1 cellular context compared by ENCODE assay signal in the genomic region with DNA sequence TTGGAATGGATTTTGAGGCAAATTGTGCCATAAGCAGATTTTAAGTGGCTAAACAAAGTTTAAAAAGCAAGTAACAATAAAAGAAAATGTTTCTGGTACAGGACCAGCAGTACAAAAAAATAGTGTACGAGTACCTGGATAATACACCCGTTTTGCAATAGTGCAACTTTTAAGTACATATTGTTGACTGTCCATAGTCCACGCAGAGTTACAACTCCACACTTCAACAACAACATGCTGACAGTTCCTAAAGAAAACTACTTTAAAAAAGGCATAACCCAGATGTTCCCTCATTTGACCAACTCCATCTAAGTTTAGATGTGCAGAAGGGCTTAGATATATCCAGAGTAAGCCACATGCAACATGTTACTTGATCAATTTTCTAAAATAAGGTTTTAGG.
TF ChIP-seq lines count a peak whose summit lies in the region.

No MANE protein-coding gene starts in this region.

TF ChIP-seq in HepG2, 621 proteins besides CTCF, POLR2A, EP300 and RAD21 (continued from another document and continues in another):
- TF ChIP-seq, protein P1, sequence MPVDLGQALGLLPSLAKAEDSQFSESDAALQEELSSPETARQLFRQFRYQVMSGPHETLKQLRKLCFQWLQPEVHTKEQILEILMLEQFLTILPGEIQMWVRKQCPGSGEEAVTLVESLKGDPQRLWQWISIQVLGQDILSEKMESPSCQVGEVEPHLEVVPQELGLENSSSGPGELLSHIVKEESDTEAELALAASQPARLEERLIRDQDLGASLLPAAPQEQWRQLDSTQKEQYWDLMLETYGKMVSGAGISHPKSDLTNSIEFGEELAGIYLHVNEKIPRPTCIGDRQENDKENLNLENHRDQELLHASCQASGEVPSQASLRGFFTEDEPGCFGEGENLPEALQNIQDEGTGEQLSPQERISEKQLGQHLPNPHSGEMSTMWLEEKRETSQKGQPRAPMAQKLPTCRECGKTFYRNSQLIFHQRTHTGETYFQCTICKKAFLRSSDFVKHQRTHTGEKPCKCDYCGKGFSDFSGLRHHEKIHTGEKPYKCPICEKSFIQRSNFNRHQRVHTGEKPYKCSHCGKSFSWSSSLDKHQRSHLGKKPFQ (CRISPR knock-in tag; IDR thresholded peaks at IDR 0.05; ENCODE audit: insufficient replicate concordance), result no peak
- no peak for TF ChIP-seq ZNF75D (CRISPR knock-in tag; IDR thresholded peaks at IDR 0.05; ENCODE audit: borderline replicate concordance)
- no peak for TF ChIP-seq FOXM1 (CRISPR knock-in tag; IDR thresholded peaks at IDR 0.05)
- peak; percentile 48 for TF ChIP-seq CREM (IDR thresholded peaks at IDR 0.05)
- TF ChIP-seq CREM (CRISPR knock-in tag; IDR thresholded peaks at IDR 0.05), result no peak
- TF ChIP-seq AGO2 (optimal IDR thresholded peaks at IDR 0.05; ENCODE audit: low read depth, low read length), result no peak
- TF ChIP-seq, protein P2, sequence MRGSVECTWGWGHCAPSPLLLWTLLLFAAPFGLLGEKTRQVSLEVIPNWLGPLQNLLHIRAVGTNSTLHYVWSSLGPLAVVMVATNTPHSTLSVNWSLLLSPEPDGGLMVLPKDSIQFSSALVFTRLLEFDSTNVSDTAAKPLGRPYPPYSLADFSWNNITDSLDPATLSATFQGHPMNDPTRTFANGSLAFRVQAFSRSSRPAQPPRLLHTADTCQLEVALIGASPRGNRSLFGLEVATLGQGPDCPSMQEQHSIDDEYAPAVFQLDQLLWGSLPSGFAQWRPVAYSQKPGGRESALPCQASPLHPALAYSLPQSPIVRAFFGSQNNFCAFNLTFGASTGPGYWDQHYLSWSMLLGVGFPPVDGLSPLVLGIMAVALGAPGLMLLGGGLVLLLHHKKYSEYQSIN (CRISPR knock-in tag; IDR thresholded peaks at IDR 0.05; ENCODE audit: borderline replicate concordance), result no peak
- TF ChIP-seq KDM1A (CRISPR knock-in tag; IDR thresholded peaks at IDR 0.05), result no peak
- no peak for TF ChIP-seq PITX1 (CRISPR knock-in tag; IDR thresholded peaks at IDR 0.05)
- TF ChIP-seq ZNF160 (CRISPR knock-in tag; IDR thresholded peaks at IDR 0.05), result no peak
- TF ChIP-seq, protein P3, sequence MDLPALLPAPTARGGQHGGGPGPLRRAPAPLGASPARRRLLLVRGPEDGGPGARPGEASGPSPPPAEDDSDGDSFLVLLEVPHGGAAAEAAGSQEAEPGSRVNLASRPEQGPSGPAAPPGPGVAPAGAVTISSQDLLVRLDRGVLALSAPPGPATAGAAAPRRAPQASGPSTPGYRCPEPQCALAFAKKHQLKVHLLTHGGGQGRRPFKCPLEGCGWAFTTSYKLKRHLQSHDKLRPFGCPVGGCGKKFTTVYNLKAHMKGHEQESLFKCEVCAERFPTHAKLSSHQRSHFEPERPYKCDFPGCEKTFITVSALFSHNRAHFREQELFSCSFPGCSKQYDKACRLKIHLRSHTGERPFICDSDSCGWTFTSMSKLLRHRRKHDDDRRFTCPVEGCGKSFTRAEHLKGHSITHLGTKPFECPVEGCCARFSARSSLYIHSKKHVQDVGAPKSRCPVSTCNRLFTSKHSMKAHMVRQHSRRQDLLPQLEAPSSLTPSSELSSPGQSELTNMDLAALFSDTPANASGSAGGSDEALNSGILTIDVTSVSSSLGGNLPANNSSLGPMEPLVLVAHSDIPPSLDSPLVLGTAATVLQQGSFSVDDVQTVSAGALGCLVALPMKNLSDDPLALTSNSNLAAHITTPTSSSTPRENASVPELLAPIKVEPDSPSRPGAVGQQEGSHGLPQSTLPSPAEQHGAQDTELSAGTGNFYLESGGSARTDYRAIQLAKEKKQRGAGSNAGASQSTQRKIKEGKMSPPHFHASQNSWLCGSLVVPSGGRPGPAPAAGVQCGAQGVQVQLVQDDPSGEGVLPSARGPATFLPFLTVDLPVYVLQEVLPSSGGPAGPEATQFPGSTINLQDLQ (CRISPR knock-in tag; IDR thresholded peaks at IDR 0.05), result no peak
- TF ChIP-seq, protein P4, sequence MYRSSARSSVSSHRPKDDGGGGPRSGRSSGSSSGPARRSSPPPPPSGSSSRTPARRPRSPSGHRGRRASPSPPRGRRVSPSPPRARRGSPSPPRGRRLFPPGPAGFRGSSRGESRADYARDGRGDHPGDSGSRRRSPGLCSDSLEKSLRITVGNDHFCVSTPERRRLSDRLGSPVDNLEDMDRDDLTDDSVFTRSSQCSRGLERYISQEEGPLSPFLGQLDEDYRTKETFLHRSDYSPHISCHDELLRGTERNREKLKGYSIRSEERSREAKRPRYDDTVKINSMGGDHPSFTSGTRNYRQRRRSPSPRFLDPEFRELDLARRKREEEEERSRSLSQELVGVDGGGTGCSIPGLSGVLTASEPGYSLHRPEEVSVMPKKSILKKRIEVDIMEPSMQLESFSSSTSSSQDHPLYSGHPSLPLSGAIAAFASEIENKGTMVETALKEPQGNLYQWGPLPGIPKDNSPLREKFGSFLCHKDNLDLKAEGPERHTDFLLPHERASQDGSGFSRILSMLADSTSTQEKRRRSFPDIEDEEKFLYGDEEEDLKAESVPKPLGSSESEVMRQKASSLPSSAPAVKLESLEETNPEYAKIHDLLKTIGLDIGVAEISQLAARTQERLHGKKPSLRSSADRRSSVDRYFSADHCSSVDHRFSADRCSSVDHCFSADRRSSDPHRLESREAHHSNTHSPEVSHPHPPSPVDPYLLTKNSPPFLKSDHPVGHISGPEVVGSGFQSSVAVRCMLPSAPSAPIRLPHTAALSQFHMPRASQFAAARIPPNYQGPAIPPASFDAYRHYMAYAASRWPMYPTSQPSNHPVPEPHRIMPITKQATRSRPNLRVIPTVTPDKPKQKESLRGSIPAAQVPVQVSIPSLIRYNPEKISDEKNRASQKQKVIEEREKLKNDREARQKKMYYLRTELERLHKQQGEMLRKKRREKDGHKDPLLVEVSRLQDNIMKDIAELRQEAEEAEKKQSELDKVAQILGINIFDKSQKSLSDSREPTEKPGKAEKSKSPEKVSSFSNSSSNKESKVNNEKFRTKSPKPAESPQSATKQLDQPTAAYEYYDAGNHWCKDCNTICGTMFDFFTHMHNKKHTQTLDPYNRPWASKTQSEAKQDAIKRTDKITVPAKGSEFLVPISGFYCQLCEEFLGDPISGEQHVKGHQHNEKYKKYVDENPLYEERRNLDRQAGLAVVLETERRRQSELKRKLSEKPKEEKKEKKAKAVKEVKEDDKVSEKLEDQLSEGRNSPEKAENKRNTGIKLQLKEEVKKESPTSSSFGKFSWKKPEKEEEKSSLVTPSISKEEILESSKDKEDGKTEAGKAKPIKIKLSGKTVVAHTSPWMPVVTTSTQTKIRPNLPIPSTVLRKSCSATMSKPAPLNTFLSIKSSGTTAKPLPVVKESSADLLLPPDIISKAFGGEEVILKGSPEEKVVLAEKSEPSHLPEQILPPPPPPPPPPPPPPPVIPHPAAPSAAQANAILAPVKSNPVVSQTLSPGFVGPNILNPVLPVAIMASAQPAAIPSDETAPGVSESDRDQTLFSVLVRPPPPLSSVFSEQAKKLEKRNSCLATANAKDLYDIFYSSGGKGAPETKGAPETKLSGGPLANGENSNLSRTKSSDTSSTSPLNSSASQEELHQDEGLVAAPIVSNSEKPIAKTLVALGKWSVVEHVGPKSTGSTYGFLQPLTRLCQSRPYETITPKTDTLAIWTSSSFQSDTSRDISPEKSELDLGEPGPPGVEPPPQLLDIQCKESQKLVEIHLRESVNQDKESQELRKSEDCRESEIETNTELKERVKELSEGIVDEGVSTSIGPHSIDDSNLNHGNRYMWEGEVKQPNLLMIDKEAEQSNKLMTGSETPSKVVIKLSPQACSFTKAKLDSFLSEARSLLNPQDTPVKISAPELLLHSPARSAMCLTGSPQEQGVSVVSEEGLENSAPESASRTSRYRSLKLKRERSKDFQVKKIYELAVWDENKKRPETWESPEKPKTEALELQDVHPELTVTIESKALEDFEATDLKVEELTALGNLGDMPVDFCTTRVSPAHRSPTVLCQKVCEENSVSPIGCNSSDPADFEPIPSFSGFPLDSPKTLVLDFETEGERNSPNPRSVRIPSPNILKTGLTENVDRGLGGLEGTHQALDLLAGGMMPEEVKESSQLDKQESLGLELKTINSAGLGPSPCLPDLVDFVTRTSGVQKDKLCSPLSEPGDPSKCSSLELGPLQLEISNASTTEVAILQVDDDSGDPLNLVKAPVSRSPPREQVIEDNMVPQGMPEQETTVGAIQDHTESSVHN (CRISPR knock-in tag; IDR thresholded peaks at IDR 0.05), result no peak
- TF ChIP-seq, protein P5, sequence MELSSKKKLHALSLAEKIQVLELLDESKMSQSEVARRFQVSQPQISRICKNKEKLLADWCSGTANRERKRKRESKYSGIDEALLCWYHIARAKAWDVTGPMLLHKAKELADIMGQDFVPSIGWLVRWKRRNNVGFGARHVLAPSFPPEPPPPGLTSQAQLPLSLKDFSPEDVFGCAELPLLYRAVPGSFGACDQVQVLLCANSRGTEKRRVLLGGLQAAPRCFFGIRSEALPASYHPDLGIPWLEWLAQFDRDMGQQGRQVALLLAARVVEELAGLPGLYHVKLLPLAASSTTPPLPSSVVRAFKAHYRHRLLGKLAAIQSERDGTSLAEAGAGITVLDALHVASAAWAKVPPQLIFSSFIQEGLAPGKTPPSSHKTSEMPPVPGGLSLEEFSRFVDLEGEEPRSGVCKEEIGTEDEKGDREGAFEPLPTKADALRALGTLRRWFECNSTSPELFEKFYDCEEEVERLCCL (CRISPR knock-in tag; IDR thresholded peaks at IDR 0.05; ENCODE audit: borderline replicate concordance), result no peak
- TF ChIP-seq FIP1L1 (IDR thresholded peaks at IDR 0.05; ENCODE audit: borderline replicate concordance, insufficient read depth, low read depth, low read length), result no peak
- TF ChIP-seq, protein P6, sequence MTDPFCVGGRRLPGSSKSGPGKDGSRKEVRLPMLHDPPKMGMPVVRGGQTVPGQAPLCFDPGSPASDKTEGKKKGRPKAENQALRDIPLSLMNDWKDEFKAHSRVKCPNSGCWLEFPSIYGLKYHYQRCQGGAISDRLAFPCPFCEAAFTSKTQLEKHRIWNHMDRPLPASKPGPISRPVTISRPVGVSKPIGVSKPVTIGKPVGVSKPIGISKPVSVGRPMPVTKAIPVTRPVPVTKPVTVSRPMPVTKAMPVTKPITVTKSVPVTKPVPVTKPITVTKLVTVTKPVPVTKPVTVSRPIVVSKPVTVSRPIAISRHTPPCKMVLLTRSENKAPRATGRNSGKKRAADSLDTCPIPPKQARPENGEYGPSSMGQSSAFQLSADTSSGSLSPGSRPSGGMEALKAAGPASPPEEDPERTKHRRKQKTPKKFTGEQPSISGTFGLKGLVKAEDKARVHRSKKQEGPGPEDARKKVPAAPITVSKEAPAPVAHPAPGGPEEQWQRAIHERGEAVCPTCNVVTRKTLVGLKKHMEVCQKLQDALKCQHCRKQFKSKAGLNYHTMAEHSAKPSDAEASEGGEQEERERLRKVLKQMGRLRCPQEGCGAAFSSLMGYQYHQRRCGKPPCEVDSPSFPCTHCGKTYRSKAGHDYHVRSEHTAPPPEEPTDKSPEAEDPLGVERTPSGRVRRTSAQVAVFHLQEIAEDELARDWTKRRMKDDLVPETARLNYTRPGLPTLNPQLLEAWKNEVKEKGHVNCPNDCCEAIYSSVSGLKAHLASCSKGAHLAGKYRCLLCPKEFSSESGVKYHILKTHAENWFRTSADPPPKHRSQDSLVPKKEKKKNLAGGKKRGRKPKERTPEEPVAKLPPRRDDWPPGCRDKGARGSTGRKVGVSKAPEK (CRISPR knock-in tag; IDR thresholded peaks at IDR 0.05; ENCODE audit: borderline replicate concordance), result no peak
- no peak for TF ChIP-seq NKX3-1 (CRISPR knock-in tag; IDR thresholded peaks at IDR 0.05)
- 0 out of 2 replicates have a peak, but pooled peaks have one; percentile 2 for TF ChIP-seq STAG1 (CRISPR knock-in tag; IDR thresholded peaks at IDR 0.05)
- no peak for TF ChIP-seq ZFP82 (CRISPR knock-in tag; IDR thresholded peaks at IDR 0.05; ENCODE audit: borderline replicate concordance)
- no peak for TF ChIP-seq TOPORS (CRISPR knock-in tag; IDR thresholded peaks at IDR 0.05)
- TF ChIP-seq NRL (CRISPR knock-in tag; IDR thresholded peaks at IDR 0.05; ENCODE audit: borderline replicate concordance), result no peak
- no peak for TF ChIP-seq HOXA3 (CRISPR knock-in tag; IDR thresholded peaks at IDR 0.05)
- TF ChIP-seq ZNF83 (CRISPR knock-in tag; IDR thresholded peaks at IDR 0.05; ENCODE audit: borderline replicate concordance), result no peak
- TF ChIP-seq TBX2 (CRISPR knock-in tag; IDR thresholded peaks at IDR 0.05; ENCODE audit: borderline replicate concordance), result no peak
- TF ChIP-seq BCL6 (CRISPR knock-in tag; IDR thresholded peaks at IDR 0.05), result peak; percentile 64
- no peak for TF ChIP-seq RELA (CRISPR knock-in tag; IDR thresholded peaks at IDR 0.05)
- TF ChIP-seq ZKSCAN1 (IDR thresholded peaks at IDR 0.05; ENCODE audit: low read length), result no peak
- no peak for TF ChIP-seq ZNF816 (CRISPR knock-in tag; IDR thresholded peaks at IDR 0.05; ENCODE audit: borderline replicate concordance)
- no peak for TF ChIP-seq ZNF138 (CRISPR knock-in tag; IDR thresholded peaks at IDR 0.05; ENCODE audit: low read depth)
- no peak for TF ChIP-seq ZNF788 (CRISPR knock-in tag; IDR thresholded peaks at IDR 0.05; ENCODE audit: borderline replicate concordance)
- TF ChIP-seq PPARG (CRISPR knock-in tag; conservative IDR thresholded peaks at IDR 0.05), result no peak; the same call in 1 of the 2 replicates
- no peak for TF ChIP-seq ZNF615 (CRISPR knock-in tag; IDR thresholded peaks at IDR 0.05; ENCODE audit: borderline replicate concordance)
- TF ChIP-seq ZNF547 (CRISPR knock-in tag; IDR thresholded peaks at IDR 0.05), result no peak
- no peak for TF ChIP-seq SIX4 (CRISPR knock-in tag; IDR thresholded peaks at IDR 0.05)
- no peak for TF ChIP-seq CBFB (CRISPR knock-in tag; IDR thresholded peaks at IDR 0.05)
- TF ChIP-seq ELF1 (CRISPR knock-in tag; IDR thresholded peaks at IDR 0.05), result no peak
- no peak for TF ChIP-seq SALL2 (CRISPR knock-in tag; IDR thresholded peaks at IDR 0.05)
- TF ChIP-seq TGIF2 (CRISPR knock-in tag; IDR thresholded peaks at IDR 0.05), result no peak
- TF ChIP-seq MIER3 (CRISPR knock-in tag; IDR thresholded peaks at IDR 0.05; ENCODE audit: borderline replicate concordance), result no peak; the same call in 1 of the 2 replicates
- TF ChIP-seq TBX3 (IDR thresholded peaks at IDR 0.05; ENCODE audit: borderline replicate concordance), result no peak
- TF ChIP-seq ZMAT3 (CRISPR knock-in tag; conservative IDR thresholded peaks at IDR 0.05), result 0 out of 2 replicates have a peak, but pooled peaks have one; percentile 40
- TF ChIP-seq HHEX (CRISPR knock-in tag; IDR thresholded peaks at IDR 0.05), result no peak
- TF ChIP-seq U2AF1 (optimal IDR thresholded peaks at IDR 0.05; ENCODE audit: low read depth, low read length), result no peak
- TF ChIP-seq, protein P7, sequence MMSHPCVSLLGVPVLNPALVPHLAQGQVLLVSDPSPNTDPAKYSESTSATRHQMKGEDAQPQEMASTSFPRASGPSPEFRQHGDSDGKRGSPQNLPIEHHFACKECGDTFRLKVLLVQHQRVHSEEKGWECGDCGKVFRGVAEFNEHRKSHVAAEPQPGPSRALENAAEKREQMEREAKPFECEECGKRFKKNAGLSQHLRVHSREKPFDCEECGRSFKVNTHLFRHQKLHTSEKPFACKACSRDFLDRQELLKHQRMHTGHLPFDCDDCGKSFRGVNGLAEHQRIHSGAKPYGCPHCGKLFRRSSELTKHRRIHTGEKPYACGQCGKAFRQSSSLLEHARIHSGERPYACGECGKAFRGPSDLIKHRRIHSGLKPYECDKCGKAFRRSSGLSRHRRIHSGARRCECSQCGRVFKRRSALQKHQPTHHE (CRISPR knock-in tag; IDR thresholded peaks at IDR 0.05; ENCODE audit: borderline replicate concordance), result no peak
- TF ChIP-seq, protein P8, sequence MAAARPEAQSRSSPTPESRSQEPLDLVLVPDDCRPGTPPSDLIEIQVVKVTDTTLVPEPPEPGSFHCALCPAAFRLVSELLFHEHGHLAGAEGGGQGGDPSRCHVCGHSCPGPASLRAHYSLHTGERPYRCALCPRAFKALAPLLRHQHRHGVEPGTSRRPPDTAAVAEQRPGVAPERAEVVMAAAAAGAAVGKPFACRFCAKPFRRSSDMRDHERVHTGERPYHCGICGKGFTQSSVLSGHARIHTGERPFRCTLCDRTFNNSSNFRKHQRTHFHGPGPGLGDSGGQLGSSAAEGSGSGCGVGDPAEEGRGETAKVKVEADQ (CRISPR knock-in tag; IDR thresholded peaks at IDR 0.05; ENCODE audit: borderline replicate concordance), result no peak
- TF ChIP-seq NFYB (CRISPR knock-in tag; IDR thresholded peaks at IDR 0.05), result no peak
- no peak for TF ChIP-seq ZKSCAN5 (CRISPR knock-in tag; IDR thresholded peaks at IDR 0.05)
